8 cellular contexts compared by ENCODE assay signal in genomic region chr7:112207106-112207592, GRCh38. TPM values are rescaled to one million over a fixed set of nuclear protein-coding genes. Genes with fewer than 3 reads are reported as not detected.
A peak's percentile ranks its signal among the peaks of the same experiment; 100 is the strongest.
DNase-seq lines count a peak whose midpoint lies in the region; ATAC-seq, FAIRE-seq and TF ChIP-seq lines count a peak whose summit lies in the region.

No MANE protein-coding gene starts in this region.

- no peaks in the 10 kb centered on the region for H3F3A ChIP-seq in SU-DHL-6 (ENCODE audit: insufficient read depth)

- H3K4me1 ChIP-seq in A549 (peaks cover 37% of the 10 kb centered on the region), rectal smooth muscle tissue (ENCODE audit: control insufficient read depth, insufficient read depth, low read length) (peaks cover 2% of the 10 kb centered on the region)

- H4K20me1 ChIP-seq in SU-DHL-6 (ENCODE audit: low read depth, low read length), result peaks cover 9% of the 10 kb centered on the region; the same call in 1 of the 2 replicates

- H2AFZ ChIP-seq in SU-DHL-6 (ENCODE audit: low read depth, low read length, severe bottlenecking), result peak overlapping the region; percentile 88

- H3K36me3 ChIP-seq in SU-DHL-6 (ENCODE audit: low read length), result no peaks in the 10 kb centered on the region
- no peaks in the 10 kb centered on the region for H3K36me3 ChIP-seq in rectal smooth muscle tissue (ENCODE audit: control insufficient read depth, insufficient read depth, low read length)

- H3K4me2 ChIP-seq in A549 (peak overlapping the region; percentile 89), SU-DHL-6 (ENCODE audit: low read depth, low read length, poor library complexity, severe bottlenecking) (peak overlapping the region; percentile 92)

- FAIRE-seq in A549 (lab: Jason Lieb, UNC), result no peak

- no peaks in the 10 kb centered on the region for H3K9me2 ChIP-seq in SU-DHL-6 (replicated peaks; ENCODE audit: insufficient read depth, low read length)

- TF ChIP-seq RAD21 in A549 (conservative IDR thresholded peaks at IDR 0.05 in 1 of 2, IDR thresholded peaks at IDR 0.05 in 1 of 2), result no peak

- H3K4me3 ChIP-seq in A549 (peak overlapping the region; percentile 76), SU-DHL-6 (ENCODE audit: insufficient read depth, low read length, poor library complexity, severe bottlenecking) (peak overlapping the region; percentile 89), fibroblast of villous mesenchyme (ENCODE audit: low read depth, low read length) (peak overlapping the region; percentile 85), rectal smooth muscle tissue (ENCODE audit: low read length) (peak overlapping the region; percentile 97)

- CTCF ChIA-PET in A549 (lab: Yijun Ruan, JAX), result interaction anchor here (0.7 to 1.5 kb wide), 3 partner anchors 22 to 457 kb away, joined by 3 read pairs; no protein-coding TSS in a partner anchor

- H3K27me3 ChIP-seq in SU-DHL-6 (ENCODE audit: low read length) (no peaks in the 10 kb centered on the region), rectal smooth muscle tissue (ENCODE audit: control insufficient read depth, insufficient read depth, low read length) (no peaks in the 10 kb centered on the region)

- WGBS in A549 (ENCODE audit: missing lambda C conversion rate), result 5% methylated on average over 8 of the region's 8 CpGs

- peak; percentile 6 to 13; a peak in 3 of 6 replicates for ATAC-seq in A549
- ATAC-seq in GM18511 (IDR thresholded peaks at IDR 0.05; ENCODE audit: unreplicated experiment), result peak; percentile 0
- no peak for ATAC-seq in HG02798 (IDR thresholded peaks at IDR 0.05; ENCODE audit: poor library complexity, unreplicated experiment)
- no peak for ATAC-seq in GM18870 (IDR thresholded peaks at IDR 0.05; ENCODE audit: unreplicated experiment)
- ATAC-seq in GM18873 (IDR thresholded peaks at IDR 0.05; ENCODE audit: low FRiP score, unreplicated experiment), result no peak

- TF ChIP-seq CTCF in A549 (IDR thresholded peaks at IDR 0.05) (no peak), SU-DHL-6 (IDR thresholded peaks at IDR 0.05; ENCODE audit: insufficient read depth, low read length, poor library complexity, severe bottlenecking) (no peak), fibroblast of villous mesenchyme (IDR thresholded peaks at IDR 0.05; ENCODE audit: insufficient read depth, low read depth, low read length) (no peak)

- POLR2A ChIA-PET in A549 (lab: Yijun Ruan, JAX), result interaction anchor here (0.8 to 1.1 kb wide), 2 partner anchors 47 to 243 kb away, joined by 4 to 12 read pairs; partner anchors contain the start of gene IFRD1

- H3K9me3 ChIP-seq in A549, result no peaks in the 10 kb centered on the region
- no peaks in the 10 kb centered on the region for H3K9me3 ChIP-seq in SU-DHL-6 (ENCODE audit: insufficient read depth, low read length)

- peak overlapping the region; percentile 77 to 90 for H3K27ac ChIP-seq in A549
- H3K27ac ChIP-seq in SU-DHL-6 (ENCODE audit: low read depth, low read length), result no peak overlapping the region
- H3K27ac ChIP-seq in rectal smooth muscle tissue (ENCODE audit: low read depth, low read length), result peak overlapping the region; percentile 68

- peaks cover 23% of the 10 kb centered on the region for H3K79me2 ChIP-seq in SU-DHL-6 (ENCODE audit: insufficient read depth, low read length)

- no peak for TF ChIP-seq POLR2A in A549 (IDR thresholded peaks at IDR 0.05; ENCODE audit: low read length)

- no peak for TF ChIP-seq EP300 in A549 (IDR thresholded peaks at IDR 0.05)

- DNase-seq in A549 (ENCODE audit: low read depth in 1 of 2, low spot score in 1 of 2) (peak in 1 of 2 experiments; percentile 36), fibroblast of villous mesenchyme (ENCODE audit: low read depth) (peak; percentile 27)

- H3K9ac ChIP-seq in SU-DHL-6 (ENCODE audit: low read length) (peak overlapping the region; percentile 74), rectal smooth muscle tissue (ENCODE audit: low read length) (peak overlapping the region; percentile 92)

TF ChIP-seq in A549, 52 proteins besides CTCF, POLR2A, EP300 and RAD21:
- TF ChIP-seq KDM5A (IDR thresholded peaks at IDR 0.05), result no peak
- TF ChIP-seq ATOH8 (CRISPR knock-in tag; IDR thresholded peaks at IDR 0.05; ENCODE audit: low read depth), result no peak
- no peak for TF ChIP-seq CHD2 (IDR thresholded peaks at IDR 0.05; ENCODE audit: low read length, partially characterized antibody)
- TF ChIP-seq BHLHE40 (IDR thresholded peaks at IDR 0.05; ENCODE audit: low read depth, low read length), result no peak
- no peak for TF ChIP-seq ESRRA (IDR thresholded peaks at IDR 0.05; ENCODE audit: borderline replicate concordance, low read length)
- TF ChIP-seq MYC (IDR thresholded peaks at IDR 0.05; ENCODE audit: borderline replicate concordance, low read length), result no peak
- TF ChIP-seq CHD4 (IDR thresholded peaks at IDR 0.05; ENCODE audit: borderline replicate concordance), result no peak
- TF ChIP-seq, protein P1, sequence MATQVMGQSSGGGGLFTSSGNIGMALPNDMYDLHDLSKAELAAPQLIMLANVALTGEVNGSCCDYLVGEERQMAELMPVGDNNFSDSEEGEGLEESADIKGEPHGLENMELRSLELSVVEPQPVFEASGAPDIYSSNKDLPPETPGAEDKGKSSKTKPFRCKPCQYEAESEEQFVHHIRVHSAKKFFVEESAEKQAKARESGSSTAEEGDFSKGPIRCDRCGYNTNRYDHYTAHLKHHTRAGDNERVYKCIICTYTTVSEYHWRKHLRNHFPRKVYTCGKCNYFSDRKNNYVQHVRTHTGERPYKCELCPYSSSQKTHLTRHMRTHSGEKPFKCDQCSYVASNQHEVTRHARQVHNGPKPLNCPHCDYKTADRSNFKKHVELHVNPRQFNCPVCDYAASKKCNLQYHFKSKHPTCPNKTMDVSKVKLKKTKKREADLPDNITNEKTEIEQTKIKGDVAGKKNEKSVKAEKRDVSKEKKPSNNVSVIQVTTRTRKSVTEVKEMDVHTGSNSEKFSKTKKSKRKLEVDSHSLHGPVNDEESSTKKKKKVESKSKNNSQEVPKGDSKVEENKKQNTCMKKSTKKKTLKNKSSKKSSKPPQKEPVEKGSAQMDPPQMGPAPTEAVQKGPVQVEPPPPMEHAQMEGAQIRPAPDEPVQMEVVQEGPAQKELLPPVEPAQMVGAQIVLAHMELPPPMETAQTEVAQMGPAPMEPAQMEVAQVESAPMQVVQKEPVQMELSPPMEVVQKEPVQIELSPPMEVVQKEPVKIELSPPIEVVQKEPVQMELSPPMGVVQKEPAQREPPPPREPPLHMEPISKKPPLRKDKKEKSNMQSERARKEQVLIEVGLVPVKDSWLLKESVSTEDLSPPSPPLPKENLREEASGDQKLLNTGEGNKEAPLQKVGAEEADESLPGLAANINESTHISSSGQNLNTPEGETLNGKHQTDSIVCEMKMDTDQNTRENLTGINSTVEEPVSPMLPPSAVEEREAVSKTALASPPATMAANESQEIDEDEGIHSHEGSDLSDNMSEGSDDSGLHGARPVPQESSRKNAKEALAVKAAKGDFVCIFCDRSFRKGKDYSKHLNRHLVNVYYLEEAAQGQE (IDR thresholded peaks at IDR 0.05), result no peak
- no peak for TF ChIP-seq MAFK (IDR thresholded peaks at IDR 0.05; ENCODE audit: partially characterized antibody)
- no peak for TF ChIP-seq PBX3 (IDR thresholded peaks at IDR 0.05)
- TF ChIP-seq TP53 (CRISPR knock-in tag; IDR thresholded peaks at IDR 0.05), result no peak
- TF ChIP-seq JUN (IDR thresholded peaks at IDR 0.05), result no peak
- no peak for TF ChIP-seq HOXA7 (CRISPR knock-in tag; IDR thresholded peaks at IDR 0.05)
- no peak for TF ChIP-seq NFE2L2 (conservative IDR thresholded peaks at IDR 0.05; ENCODE audit: low read length)

RNA-seq across cellular contexts. Expression of gene ZNF277, which starts 0.7 kb away (rescaled TPM):
- polyA plus RNA-seq in A549 (2011; rRNA removed), result 25.8 and 31.9 TPM in 2 replicates
- polyA plus RNA-seq in A549 (2012; cell fraction: cytosol; rRNA removed), result 5.0 and 5.7 TPM in 2 replicates
- 1.7 and 3.4 TPM in 2 replicates for polyA plus RNA-seq in A549 (2012; cell fraction: nucleus; rRNA removed)
- polyA plus RNA-seq in A549 (2017; fragmentation: RNase III; extraction: RNeasy Plus Mini Kit Qiagen cat#74134 plus additional on column Dnase treatment), result 18.5 to 23.4 TPM (median 22.5 TPM) in 3 replicates
- 12.8 and 21.0 TPM in 2 replicates for polyA minus RNA-seq in A549 (2011; rRNA and poly(A)+ RNA removed)
- 22.2 and 29.8 TPM in 2 replicates for total RNA-seq in fibroblast of villous mesenchyme

RNA-seq across cellular contexts. Expression of gene DOCK4, which starts 0.9 kb away (rescaled TPM):
- 13.6 and 15.7 TPM in 2 replicates for polyA plus RNA-seq in A549 (2011; rRNA removed)
- 4.8 and 5.8 TPM in 2 replicates for polyA plus RNA-seq in A549 (2012; cell fraction: cytosol; rRNA removed)
- 11.1 and 13.1 TPM in 2 replicates for polyA plus RNA-seq in A549 (2012; cell fraction: nucleus; rRNA removed)
- 12.4 to 15.9 TPM (median 13.7 TPM) in 3 replicates for polyA plus RNA-seq in A549 (2017; fragmentation: RNase III; extraction: RNeasy Plus Mini Kit Qiagen cat#74134 plus additional on column Dnase treatment)
- 24.5 and 35.2 TPM in 2 replicates for polyA minus RNA-seq in A549 (2011; rRNA and poly(A)+ RNA removed)
- 13.9 and 43.6 TPM in 2 replicates for total RNA-seq in fibroblast of villous mesenchyme

Comparison
In these comparisons a context has a peak if more than half of its experiments do, and no peak if none do; other contexts are left out.
1. ATAC-seq: peak in A549 (2 of 2) and GM18511 (single experiment); none in HG02798 (single experiment), GM18870 (single experiment) and GM18873 (single experiment).
2. Peak in every context shown above with its lines, with median percentiles within 50 percentile points of each other: H3K4me3 ChIP-seq.